ENCODE assay signal across 15 cellular contexts in genomic region chr19:13885826-13886365, GRCh38. TPM values are rescaled to one million over a fixed set of nuclear protein-coding genes. Genes with fewer than 3 reads are reported as not detected.
"Had no signal": no experiment of that assay in that cellular context is flagged by ENCODE, and none has a peak within 500 bp of the region (broad histone marks: within the 10 kb centered on the region; RNA-seq: fewer than 3 reads in every experiment).

No MANE protein-coding gene starts in this region.

- H3K9me3 Mint-ChIP-seq: activated CD4-positive, alpha-beta T cell treated with anti-CD3 and anti-CD28 coated beads, Interleukin-2, amount 10 ng/mL, durations not matched to agents 24 days and 14 days had no signal

- H3K36me3 ChIP-seq: WERI-Rb-1 had no signal

- H3K4me3 Mint-ChIP-seq: activated CD4-positive, alpha-beta T cell treated with anti-CD3 and anti-CD28 coated beads, Interleukin-2, amount 10 ng/mL, durations not matched to agents 24 days and 14 days; activated naive CD8-positive, alpha-beta T cell had no signal

- H3K27me3 Mint-ChIP-seq: activated CD4-positive, alpha-beta T cell treated with anti-CD3 and anti-CD28 coated beads, Interleukin-2, amount 10 ng/mL, durations not matched to agents 24 days and 14 days; activated naive CD8-positive, alpha-beta T cell had no signal

- H3K27ac ChIP-seq: WERI-Rb-1 had no signal

- DNase-seq: activated CD4-positive, alpha-beta T cell treated with anti-CD3 and anti-CD28 coated beads, Interleukin-2, amount 10 ng/mL, durations not matched to agents 24 days and 14 days; activated T-cell treated with anti-CD3 and anti-CD28 coated beads, Interleukin-2, amount 50 U/mL, for 1 hour; aorta; hippocampal formation; mesendoderm; stimulated activated naive CD4-positive, alpha-beta T cell; T-helper 1 cell; WERI-Rb-1 had no signal

- H3K36me3 Mint-ChIP-seq: activated naive CD8-positive, alpha-beta T cell had no signal

- ATAC-seq: sciatic nerve had no signal

- H3K27ac Mint-ChIP-seq: activated CD4-positive, alpha-beta T cell treated with anti-CD3 and anti-CD28 coated beads, Interleukin-2, amount 10 ng/mL, durations not matched to agents 24 days and 14 days; activated naive CD8-positive, alpha-beta T cell had no signal

RNA-seq across cellular contexts. Expression of gene NANOS3, which starts 9.0 kb away (rescaled TPM):
- total RNA-seq: liver, myocyte, omental fat pad, pulmonary artery endothelial cell, ureter had no signal
- polyA plus RNA-seq: liver had no signal

RNA-seq across cellular contexts. Expression of gene PODNL1, which starts 52.3 kb away (rescaled TPM):
- total RNA-seq: activated CD4-positive, alpha-beta T cell treated with anti-CD3 and anti-CD28 coated beads, Interleukin-2, amount 10 ng/mL, durations not matched to agents 24 days and 14 days; liver; omental fat pad had no signal
